Comparison of ENCODE assay signal across 1 cellular context in genomic region chr7:127654404-127655392, GRCh38.
A peak's percentile ranks its signal among the peaks of the same experiment; 100 is the strongest.
TF ChIP-seq lines count a peak whose summit lies in the region.

No MANE protein-coding gene starts in this region.

TF ChIP-seq in GM12878, 131 proteins besides CTCF, POLR2A, EP300 and RAD21 (continued from another document):
- TF ChIP-seq E4F1 (IDR thresholded peaks at IDR 0.05; ENCODE audit: borderline replicate concordance, partially characterized antibody) (no peak), PKNOX1 (IDR thresholded peaks at IDR 0.05) (peak; percentile 66), RELB (IDR thresholded peaks at IDR 0.05; ENCODE audit: low read depth) (0 out of 2 replicates have a peak, but pooled peaks have one; percentile 19), ATF7 (IDR thresholded peaks at IDR 0.05; ENCODE audit: low read depth) (no peak), RUNX3 (IDR thresholded peaks at IDR 0.05; ENCODE audit: low read length) (peak; percentile 15; the same call in 1 of the 2 replicates), SPI1 (IDR thresholded peaks at IDR 0.05; ENCODE audit: borderline replicate concordance, insufficient read depth, low read depth, low read length) (0 out of 2 replicates have a peak, but pooled peaks have one; percentile 54), HDGF (IDR thresholded peaks at IDR 0.05) (no peak), YBX1 (IDR thresholded peaks at IDR 0.05) (no peak)
TF ChIP-seq in GM12878: peak in this region for 4.
